In the genomic region with DNA sequence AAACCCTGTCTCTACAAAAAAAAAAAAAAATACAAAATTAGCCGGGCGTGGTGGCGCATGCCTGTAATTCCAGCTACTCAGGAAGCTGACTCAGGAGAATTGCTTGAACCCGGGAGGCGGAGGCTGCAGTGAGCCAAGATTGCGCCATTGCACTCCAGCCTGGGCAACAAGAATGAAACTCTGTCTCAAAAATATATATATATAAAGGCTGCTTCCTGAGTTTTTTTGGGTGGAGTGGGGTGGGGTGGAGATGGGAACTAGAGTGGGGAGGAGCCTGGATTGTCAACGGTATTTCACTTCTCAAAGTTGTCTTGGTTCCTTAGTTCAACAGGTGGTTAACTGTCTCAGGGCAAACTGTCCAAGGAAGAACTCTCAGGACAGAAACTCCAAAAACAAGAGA, we compare ENCODE assay signal across 8 cellular contexts. TPM values are rescaled to one million over a fixed set of nuclear protein-coding genes. Genes with fewer than 3 reads are reported as not detected.
A peak's percentile ranks its signal among the peaks of the same experiment; 100 is the strongest.
DNase-seq lines count a peak whose midpoint lies in the region; ATAC-seq and TF ChIP-seq lines count a peak whose summit lies in the region.
"Not testable (repeated sequence)": the region's sequence is repeated elsewhere in the genome, so short reads cannot be mapped to it uniquely, and the experiment has no call there.

No MANE protein-coding gene starts in this region.

- CTCF ChIA-PET in activated CD4-positive, alpha-beta T cell treated with anti-CD3 and anti-CD28 coated beads for 36 hours (lab: Charles Lee), result interaction anchor here (0.9 to 1.5 kb wide), 2 partner anchors 22 to 57 kb away, joined by 3 read pairs; no protein-coding TSS in a partner anchor

- peaks cover 68 to 71% of the 10 kb centered on the region in 2 donors for H3K4me1 ChIP-seq in gastrocnemius medialis

- peak; percentile 81 to 83 for DNase-seq in AML-193 (lab: John Stamatoyannopoulos, UW)
- DNase-seq in HL-60 (ENCODE audit: low read depth in 1 of 2, low spot score in 1 of 2), result peak; percentile 44 to 57
- peak; percentile 65 to 89 for DNase-seq in NOMO-1 (lab: John Stamatoyannopoulos, UW; ENCODE audit: unreplicated experiment in 2 of 2)
- DNase-seq in activated CD4-positive, alpha-beta T cell treated with anti-CD3 and anti-CD28 coated beads for 36 hours, result not testable (repeated sequence)
- DNase-seq in cardiac fibroblast (ENCODE audit: low read depth in 2 of 2), result peak; percentile 78 to 82
- DNase-seq in fibroblast of pulmonary artery (ENCODE audit: low read depth), result peak; percentile 78
- peak; percentile 22 to 87 for DNase-seq in lower leg skin (ENCODE audit: low spot score in 2 of 2)
- DNase-seq in gastrocnemius medialis, result peak in 1 of 2 donors; percentile 16

- not testable (repeated sequence) for TF ChIP-seq CTCF in HL-60 (IDR thresholded peaks at IDR 0.05; ENCODE audit: insufficient read depth, low read length); cardiac fibroblast (IDR thresholded peaks at IDR 0.05; ENCODE audit: low read depth, low read length); fibroblast of pulmonary artery (IDR thresholded peaks at IDR 0.05; ENCODE audit: low read length, missing control alignments); lower leg skin (IDR thresholded peaks at IDR 0.05); gastrocnemius medialis (IDR thresholded peaks at IDR 0.05 in 4 of 5, conservative IDR thresholded peaks at IDR 0.05 in 1 of 5)

- WGBS in lower leg skin, 2 donors, result 40 to 43% methylated on average over 7 of the region's 7 CpGs

- H3K9me3 Mint-ChIP-seq in activated CD4-positive, alpha-beta T cell treated with anti-CD3 and anti-CD28 coated beads for 36 hours (ENCODE audit: low read depth), result not testable (repeated sequence)

- peaks cover 16% of the 10 kb centered on the region for H3K36me3 Mint-ChIP-seq in activated CD4-positive, alpha-beta T cell treated with anti-CD3 and anti-CD28 coated beads for 36 hours (ENCODE audit: low read depth)

- not testable (repeated sequence) for ATAC-seq in activated CD4-positive, alpha-beta T cell treated with anti-CD3 and anti-CD28 coated beads for 36 hours; gastrocnemius medialis

- intact Hi-C loops in activated CD4-positive, alpha-beta T cell treated with anti-CD3 and anti-CD28 coated beads for 36 hours (cut with DNase I, micrococcal nuclease); lower leg skin (cut with DNase I; ENCODE audit: low total_unique reads); gastrocnemius medialis (cut with DNase I; ENCODE audit: low total_unique reads): not testable (repeated sequence)

- H3K36me3 ChIP-seq in gastrocnemius medialis, result not testable (repeated sequence)

- not testable (repeated sequence) for H3K27me3 ChIP-seq in HL-60 (ENCODE audit: insufficient read depth, poor library complexity, severe bottlenecking); gastrocnemius medialis

- POLR2A ChIA-PET in activated CD4-positive, alpha-beta T cell treated with anti-CD3 and anti-CD28 coated beads for 36 hours (lab: Charles Lee), result not testable (repeated sequence)

- not testable (repeated sequence) for H3K4me3 Mint-ChIP-seq in activated CD4-positive, alpha-beta T cell treated with anti-CD3 and anti-CD28 coated beads for 36 hours

- H3K27ac Mint-ChIP-seq in activated CD4-positive, alpha-beta T cell treated with anti-CD3 and anti-CD28 coated beads for 36 hours, result peak overlapping the region; percentile 61

- H3K27me3 Mint-ChIP-seq in activated CD4-positive, alpha-beta T cell treated with anti-CD3 and anti-CD28 coated beads for 36 hours, result not testable (repeated sequence)

- in situ Hi-C loops in gastrocnemius medialis (cut with MboI; ENCODE audit: low sequenced_read_pairs in 4 of 4), result not testable (repeated sequence)

- not testable (repeated sequence) for H3K9me3 ChIP-seq in gastrocnemius medialis

- not testable (repeated sequence) for TF ChIP-seq POLR2A in lower leg skin (IDR thresholded peaks at IDR 0.05); gastrocnemius medialis (IDR thresholded peaks at IDR 0.05)

- H3K4me3 ChIP-seq in HL-60 (replicated peaks; ENCODE audit: insufficient read depth, low read length); cardiac fibroblast (replicated peaks in 1 of 2; ENCODE audit: low read depth in 2 of 2, low read length in 2 of 2); fibroblast of pulmonary artery (replicated peaks; ENCODE audit: low read depth, low read length); lower leg skin (ENCODE audit: low read depth, poor library complexity, severe bottlenecking); gastrocnemius medialis: not testable (repeated sequence)

- H3K4me1 Mint-ChIP-seq in activated CD4-positive, alpha-beta T cell treated with anti-CD3 and anti-CD28 coated beads for 36 hours, result peaks cover 51% of the 10 kb centered on the region

- H3K27ac ChIP-seq in HL-60 (replicated peaks), result peak overlapping the region; percentile 37
- H3K27ac ChIP-seq in gastrocnemius medialis, result peak overlapping the region in 3 of 4 donors; percentile 2 to 93 (median 21)

RNA-seq across cellular contexts. Expression of gene DNAJC7, which starts 6.9 kb away (rescaled TPM):
- total RNA-seq in activated CD4-positive, alpha-beta T cell treated with anti-CD3 and anti-CD28 coated beads for 36 hours, result 10 to 100 TPM; 86.6 to 94.8 TPM
- total RNA-seq in lower leg skin (10 to 100 TPM; 48.8 to 85.5 (median 63.7) TPM), gastrocnemius medialis (10 to 100 TPM; 64.4 to 78.9 (median 66.4) TPM)

RNA-seq across cellular contexts. Expression of gene NKIRAS2, which starts 9.6 kb away (rescaled TPM):
- 10 to 100 TPM; 16.3 to 17.2 TPM for total RNA-seq in activated CD4-positive, alpha-beta T cell treated with anti-CD3 and anti-CD28 coated beads for 36 hours
- total RNA-seq in lower leg skin (10 to 100 TPM; 44.6 to 57.9 (median 52.3) TPM), gastrocnemius medialis (10 to 100 TPM; 48.8 to 77.0 (median 63.4) TPM)

RNA-seq across cellular contexts. Expression of gene C17orf113, which starts 40.1 kb away (rescaled TPM):
- total RNA-seq in activated CD4-positive, alpha-beta T cell treated with anti-CD3 and anti-CD28 coated beads for 36 hours, result under 1 TPM; 0.19 to 0.32 TPM
- total RNA-seq in lower leg skin (1 to 10 TPM in 3 of 4 donors, under 1 TPM in 1; 0.97 to 1.8 (median 1.5) TPM), gastrocnemius medialis (under 1 TPM; 0.13 to 0.86 (median 0.38) TPM)

RNA-seq across cellular contexts. Expression of gene CNP, which starts 43.7 kb away (rescaled TPM):
- 10 to 100 TPM; 55.1 to 77.0 TPM for total RNA-seq in activated CD4-positive, alpha-beta T cell treated with anti-CD3 and anti-CD28 coated beads for 36 hours
- total RNA-seq in lower leg skin, result 10 to 100 TPM; 37.2 to 63.8 (median 44.5) TPM
- 10 to 100 TPM; 15.1 to 26.2 (median 20.4) TPM for total RNA-seq in gastrocnemius medialis
